In genomic region chr15:32053717-32054116, GRCh38 we compare ENCODE assay signal across 18 cellular contexts. TPM values are rescaled to one million over a fixed set of nuclear protein-coding genes. Genes with fewer than 3 reads are reported as not detected.
A peak's percentile ranks its signal among the peaks of the same experiment; 100 is the strongest.
DNase-seq lines count a peak whose midpoint lies in the region; ATAC-seq lines count a peak whose summit lies in the region.
"Had no signal": no experiment of that assay in that cellular context is flagged by ENCODE, and none has a peak within 500 bp of the region (broad histone marks: within the 10 kb centered on the region; RNA-seq: fewer than 3 reads in every experiment).

No MANE protein-coding gene starts in this region.

- H3K9me3 Mint-ChIP-seq in activated T-cell treated with anti-CD3 and anti-CD28 coated beads, Interleukin-2, amount 50 U/mL, for 72 hours = no peaks in the 10 kb centered on the region

- no peaks in the 10 kb centered on the region for H3K36me3 Mint-ChIP-seq in activated T-cell treated with anti-CD3 and anti-CD28 coated beads, Interleukin-2, amount 50 U/mL, for 72 hours (ENCODE audit: insufficient read depth in 2 of 2)

- ATAC-seq in activated T-cell treated with anti-CD3 and anti-CD28 coated beads, Interleukin-2, amount 50 U/mL, for 72 hours (replicated peaks in 1 of 2) = no peak
- peak; percentile 36 for ATAC-seq in left colon
- ATAC-seq: HCT116, SK-N-SH treated with all-trans-retinoic acid at 6 μM for 48 hours had no signal

- peak overlapping the region; percentile 60 for H3K27ac Mint-ChIP-seq in activated T-cell treated with anti-CD3 and anti-CD28 coated beads, Interleukin-2, amount 50 U/mL, for 72 hours

- no peak for DNase-seq in activated T-cell treated with anti-CD3 and anti-CD28 coated beads, Interleukin-2, amount 50 U/mL, for 72 hours
- no peak for DNase-seq in activated T-cell treated with anti-CD3 and anti-CD28 coated beads for 4 hours
- DNase-seq in NCI-H345 (lab: John Stamatoyannopoulos, UW) = peak; percentile 22
- DNase-seq in left colon = no peak
- DNase-seq in NCI-H2196 (lab: John Stamatoyannopoulos, UW; ENCODE audit: unreplicated experiment) = no peak
- DNase-seq in hippocampal formation (lab: John Stamatoyannopoulos, UW) = no peak
- no peak for DNase-seq in NOMO-1 treated with dmso at 0.1 percent for 144 hours (lab: John Stamatoyannopoulos, UW; ENCODE audit: unreplicated experiment)
- DNase-seq in D341Med (ENCODE audit: low spot score) = no peak
- DNase-seq: ACHN, AML-193, Caco-2, NCI-H1105 treated with DMSO at 0.1 percent for 48 hours, NCI-H82, Peyer's patch, Right ventricle myocardium superior, T-helper 1 cell had no signal

- intact Hi-C loops in left colon (cut with DNase I, micrococcal nuclease) = no loop called here

- H3K4me3 Mint-ChIP-seq in activated T-cell treated with anti-CD3 and anti-CD28 coated beads, Interleukin-2, amount 50 U/mL, for 72 hours = no peak overlapping the region

- H3K4me1 Mint-ChIP-seq in activated T-cell treated with anti-CD3 and anti-CD28 coated beads, Interleukin-2, amount 50 U/mL, for 72 hours (ENCODE audit: low read depth) = no peaks in the 10 kb centered on the region

- no peaks in the 10 kb centered on the region for H3K27me3 Mint-ChIP-seq in activated T-cell treated with anti-CD3 and anti-CD28 coated beads, Interleukin-2, amount 50 U/mL, for 72 hours (ENCODE audit: low read depth)

RNA-seq across cellular contexts. Expression of gene CHRNA7, which starts 23.4 kb away (rescaled TPM):
- total RNA-seq in activated T-cell treated with anti-CD3 and anti-CD28 coated beads, Interleukin-2, amount 50 U/mL, for 72 hours = under 1 TPM; 0.46 to 0.51 TPM
- total RNA-seq in left colon = 10 to 100 TPM in 1 of 2 donors, 1 to 10 TPM in 1; 1.8 to 11.8 TPM
